1 cellular context compared by ENCODE assay signal in the genomic region with DNA sequence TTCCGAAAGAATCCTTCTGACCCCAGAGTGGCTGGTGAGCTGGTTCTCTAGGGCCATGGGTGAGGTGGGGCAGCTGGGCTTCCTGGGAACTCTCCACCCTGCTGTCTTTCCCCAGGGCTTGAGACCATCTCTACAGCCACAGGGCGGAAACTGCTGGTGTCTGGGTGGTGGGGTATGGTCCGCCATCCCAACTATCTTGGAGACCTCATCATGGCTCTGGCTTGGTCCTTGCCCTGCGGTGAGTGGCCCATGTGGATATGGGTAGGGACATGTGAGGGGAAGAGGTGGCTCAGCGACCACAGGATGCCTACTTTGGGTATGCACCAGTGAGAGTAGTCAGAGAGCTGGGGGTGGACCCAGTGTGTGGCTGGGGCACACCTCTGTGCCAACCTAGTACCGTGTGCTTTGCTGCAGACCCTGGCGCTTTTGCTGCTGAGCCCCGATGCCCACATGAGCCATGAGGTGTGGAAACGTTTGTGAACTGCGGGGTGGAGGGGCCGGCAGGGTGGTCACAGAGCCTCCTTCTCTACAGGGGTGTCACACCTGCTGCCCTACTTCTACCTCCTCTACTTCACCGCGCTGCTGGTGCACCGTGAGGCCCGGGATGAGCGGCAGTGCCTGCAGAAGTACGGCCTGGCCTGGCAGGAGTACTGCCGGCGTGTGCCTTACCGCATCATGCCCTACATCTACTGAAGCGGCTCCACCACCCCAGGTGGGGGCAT.
TF ChIP-seq lines count a peak whose summit lies in the region.

No MANE protein-coding gene starts in this region.

TF ChIP-seq in HCT116, 20 proteins besides CTCF, POLR2A, EP300 and RAD21:
- no peak for TF ChIP-seq JUND (IDR thresholded peaks at IDR 0.05)
- TF ChIP-seq ATF3 (IDR thresholded peaks at IDR 0.05) = no peak
- no peak for TF ChIP-seq ZFX (IDR thresholded peaks at IDR 0.05)
- TF ChIP-seq FOSL1 (IDR thresholded peaks at IDR 0.05; ENCODE audit: low read depth) = no peak
- TF ChIP-seq EGR1 (IDR thresholded peaks at IDR 0.05; ENCODE audit: low read depth) = no peak
- TF ChIP-seq, protein P1, sequence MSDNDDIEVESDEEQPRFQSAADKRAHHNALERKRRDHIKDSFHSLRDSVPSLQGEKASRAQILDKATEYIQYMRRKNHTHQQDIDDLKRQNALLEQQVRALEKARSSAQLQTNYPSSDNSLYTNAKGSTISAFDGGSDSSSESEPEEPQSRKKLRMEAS (IDR thresholded peaks at IDR 0.05) = no peak
- TF ChIP-seq POLR2AphosphoS5 (IDR thresholded peaks at IDR 0.05; ENCODE audit: low read depth, low read length) = no peak
- TF ChIP-seq CEBPB (IDR thresholded peaks at IDR 0.05; ENCODE audit: low read depth) = no peak
- TF ChIP-seq SIN3A (IDR thresholded peaks at IDR 0.05; ENCODE audit: low read depth) = no peak
